In genomic region chr3:137121704-137122314, GRCh38 we compare ENCODE assay signal across 8 cellular contexts.
DNase-seq lines count a peak whose midpoint lies in the region; ATAC-seq, FAIRE-seq and TF ChIP-seq lines count a peak whose summit lies in the region.

No MANE protein-coding gene starts in this region.

- H3K4me3 Mint-ChIP-seq in HFFc6 = no peak overlapping the region

- H3K4me2 ChIP-seq in GM12878 (ENCODE audit: control insufficient read depth, insufficient read depth) = no peak overlapping the region

- TF ChIP-seq EP300 in GM12878 (IDR thresholded peaks at IDR 0.05; ENCODE audit: borderline replicate concordance in 1 of 2, control insufficient read depth in 1 of 2, low read depth in 2 of 2, low read length in 2 of 2) = no peak

- intact Hi-C loops in heart right ventricle (cut with DNase I) (no loop called here), cardiac septum (cut with DNase I) (no loop called here), GM12878 (cut with micrococcal nuclease; ENCODE audit: unreplicated experiment) (loop anchor here (2.0 to 10.0 kb wide), 2 partner anchors 283 to 571 kb away; no protein-coding TSS in a partner anchor), lower lobe of right lung (cut with DNase I) (no loop called here)

- no TSS peak for BruUV-seq in GM12878 (replicated peaks; lab: Mats Ljungman, UMichigan)

- H3K27ac ChIP-seq in heart right ventricle (no peak overlapping the region), GM12878 (ENCODE audit: control insufficient read depth, insufficient read depth) (no peak overlapping the region), lower lobe of right lung (no peak overlapping the region)

- peaks cover 4% of the 10 kb centered on the region for H3K27me3 Mint-ChIP-seq in HFFc6 (ENCODE audit: insufficient read depth)

- no peaks in the 10 kb centered on the region for H3K79me2 ChIP-seq in GM12878 (ENCODE audit: control insufficient read depth, insufficient read depth, low read length)

- TF ChIP-seq CTCF in heart right ventricle (IDR thresholded peaks at IDR 0.05) = peak in 8 of 9 donors; percentile 19 to 60 (median 54)
- peak; percentile 80 for TF ChIP-seq CTCF in HFFc6 (IDR thresholded peaks at IDR 0.05)
- TF ChIP-seq CTCF in GM12878 (IDR thresholded peaks at IDR 0.05 in 2 of 3, conservative IDR thresholded peaks at IDR 0.05 in 1 of 3; ENCODE audit: control insufficient read depth in 2 of 3, extremely low read depth in 1 of 3, insufficient read depth in 1 of 3, low read depth in 3 of 3, low read length in 3 of 3) = peak; percentile 75 to 81 (median 80)
- peak; percentile 43 for TF ChIP-seq CTCF in lower lobe of right lung (IDR thresholded peaks at IDR 0.05)

- POLR2A ChIA-PET in GM12878 (lab: Charles Lee) = no interaction called here

- no peak for TF ChIP-seq POLR2A in GM12878 (IDR thresholded peaks at IDR 0.05; ENCODE audit: low read depth, low read length)

- CTCF ChIA-PET in GM12878 (lab: Yijun Ruan, JAX) = interaction anchor here (0.6 to 2.2 kb wide), 15 partner anchors 11 to 1047 kb away, joined by 3 to 22 read pairs (median 4); no protein-coding TSS in a partner anchor

- H3K9me3 Mint-ChIP-seq in HFFc6 = no peaks in the 10 kb centered on the region

- H3K9me3 ChIP-seq in heart right ventricle (no peaks in the 10 kb centered on the region), GM12878 (replicated peaks; ENCODE audit: control insufficient read depth, insufficient read depth, low read length) (no peaks in the 10 kb centered on the region), lower lobe of right lung (no peaks in the 10 kb centered on the region)

- peaks cover 0 to 43% (median 6%) of the 10 kb centered on the region in 7 donors for H3K27me3 ChIP-seq in heart right ventricle
- H3K27me3 ChIP-seq in GM12878 (replicated peaks in 1 of 2; ENCODE audit: control insufficient read depth in 2 of 2, insufficient read depth in 2 of 2, low read length in 1 of 2) = no peaks in the 10 kb centered on the region
- no peaks in the 10 kb centered on the region for H3K27me3 ChIP-seq in lower lobe of right lung (ENCODE audit: low read depth)

- H3K27ac Mint-ChIP-seq in HFFc6 = no peak overlapping the region

- TF ChIP-seq RAD21 in GM12878 (IDR thresholded peaks at IDR 0.05; ENCODE audit: insufficient read depth, low read depth, low read length) = peak; percentile 91

- no peak overlapping the region; the same call in 1 of the 2 replicates for H2AFZ ChIP-seq in GM12878 (ENCODE audit: control insufficient read depth, low read depth, low read length)

- in situ Hi-C loops in GM12878 (cut with MboI) = loop anchor here (5.0 to 10.0 kb wide), 2 partner anchors 565 to 823 kb away; no protein-coding TSS in a partner anchor

- SMC1A ChIA-PET in GM12878 (lab: Charles Lee; ENCODE audit: uncharacterized antibody, unreplicated experiment) = interaction anchor here (0.6 to 4.7 kb wide), 8 partner anchors 11 to 1656 kb away, joined by 3 to 32 read pairs (median 3); no protein-coding TSS in a partner anchor

- no peak for DNase-seq in heart right ventricle
- no peak for DNase-seq in cardiac septum (ENCODE audit: low spot score)
- DNase-seq in HFFc6 = peak; percentile 26
- peak; percentile 28 for DNase-seq in NCI-H2029 treated with DMSO at 0.1 percent for 48 hours (lab: John Stamatoyannopoulos, UW)
- DNase-seq in GM12878 (ENCODE audit: low read depth, low spot score) = peak; percentile 8
- no peak for DNase-seq in lower lobe of right lung
- DNase-seq in activated CD4-positive, CD25-positive, alpha-beta regulatory T cell treated with anti-CD3 and anti-CD28 coated beads, Interleukin-2, amount 50 U/mL, for 72 hours = no peak

- H4K20me1 ChIP-seq in GM12878 (ENCODE audit: control insufficient read depth, insufficient read depth) = no peaks in the 10 kb centered on the region

- peak in 1 of 8 donors; percentile 27 for ATAC-seq in heart right ventricle
- peak; percentile 92 for ATAC-seq in GM12878
- ATAC-seq in lower lobe of right lung = peak; percentile 53
- no peak for ATAC-seq in HG03039 (IDR thresholded peaks at IDR 0.05; ENCODE audit: unreplicated experiment)

- H3K4me1 ChIP-seq in heart right ventricle = no peaks in the 10 kb centered on the region
- no peaks in the 10 kb centered on the region for H3K4me1 ChIP-seq in GM12878 (ENCODE audit: control insufficient read depth, insufficient read depth, low read length)
- H3K4me1 ChIP-seq in lower lobe of right lung = no peaks in the 10 kb centered on the region

- peak; percentile 74 for FAIRE-seq in GM12878 (lab: Jason Lieb, UNC)

- 38 to 39% methylated on average over 3 of the region's 3 CpGs for WGBS in heart right ventricle, 2 donors
- 24% methylated on average over 3 of the region's 3 CpGs for WGBS in GM12878 (ENCODE audit: insufficient coverage, insufficient replicate concordance, low lambda C conversion rate, missing lambda C conversion rate)

- RAD21 ChIA-PET in GM12878 (lab: Charles Lee; ENCODE audit: unreplicated experiment) = interaction anchor here (0.7 to 2.2 kb wide), 12 partner anchors 10 to 930 kb away, joined by 3 to 9 read pairs (median 3); no protein-coding TSS in a partner anchor

- H3K4me3 ChIP-seq in heart right ventricle (no peak overlapping the region), GM12878 (no peak overlapping the region), lower lobe of right lung (no peak overlapping the region)

- H3K36me3 ChIP-seq in heart right ventricle (no peaks in the 10 kb centered on the region), GM12878 (ENCODE audit: control insufficient read depth in 2 of 2, insufficient read depth in 2 of 2, low read length in 1 of 2) (no peaks in the 10 kb centered on the region), lower lobe of right lung (no peaks in the 10 kb centered on the region)

- H3K4me1 Mint-ChIP-seq in HFFc6 (ENCODE audit: low read depth) = no peaks in the 10 kb centered on the region

- H3K36me3 Mint-ChIP-seq in HFFc6 (ENCODE audit: low read depth) = no peaks in the 10 kb centered on the region

- H3K9ac ChIP-seq in GM12878 (ENCODE audit: control insufficient read depth, insufficient read depth, low read length) = no peak overlapping the region

TF ChIP-seq in GM12878, 131 proteins besides CTCF, POLR2A, EP300 and RAD21 (continues in another document):
- TF ChIP-seq BMI1 (IDR thresholded peaks at IDR 0.05; ENCODE audit: borderline replicate concordance) (no peak), SMARCA5 (IDR thresholded peaks at IDR 0.05) (no peak), REST (IDR thresholded peaks at IDR 0.05; ENCODE audit: low read depth, low read length) (no peak), HDGF (IDR thresholded peaks at IDR 0.05) (0 out of 2 replicates have a peak, but pooled peaks have one; percentile 28), PRDM15 (CRISPR knock-in tag; IDR thresholded peaks at IDR 0.05) (no peak), RUNX3 (IDR thresholded peaks at IDR 0.05; ENCODE audit: low read length) (peak; percentile 49), YY1 (IDR thresholded peaks at IDR 0.05; ENCODE audit: low read depth, low read length) (0 out of 2 replicates have a peak, but pooled peaks have one; percentile 31), TCF3 (IDR thresholded peaks at IDR 0.05; ENCODE audit: borderline replicate concordance, insufficient read depth, low read depth, low read length) (no peak), SMC3 (IDR thresholded peaks at IDR 0.05; ENCODE audit: borderline replicate concordance, low read length) (peak; percentile 77)

Comparison
In these comparisons a context has a peak if more than half of its experiments do, and no peak if none do; other contexts are left out.
1. DNase-seq: peak in HFFc6 (single experiment), NCI-H2029 treated with DMSO at 0.1 percent for 48 hours (single experiment) and GM12878 (single experiment); none in heart right ventricle (0 of 2), cardiac septum (single experiment), lower lobe of right lung (single experiment) and activated CD4-positive, CD25-positive, alpha-beta regulatory T cell treated with anti-CD3 and anti-CD28 coated beads, Interleukin-2, amount 50 U/mL, for 72 hours (single experiment).
2. Peak in every context shown above with its lines, with median percentiles within 50 percentile points of each other: CTCF ChIP-seq.